Comparison of ENCODE assay signal across 7 cellular contexts in the genomic region with DNA sequence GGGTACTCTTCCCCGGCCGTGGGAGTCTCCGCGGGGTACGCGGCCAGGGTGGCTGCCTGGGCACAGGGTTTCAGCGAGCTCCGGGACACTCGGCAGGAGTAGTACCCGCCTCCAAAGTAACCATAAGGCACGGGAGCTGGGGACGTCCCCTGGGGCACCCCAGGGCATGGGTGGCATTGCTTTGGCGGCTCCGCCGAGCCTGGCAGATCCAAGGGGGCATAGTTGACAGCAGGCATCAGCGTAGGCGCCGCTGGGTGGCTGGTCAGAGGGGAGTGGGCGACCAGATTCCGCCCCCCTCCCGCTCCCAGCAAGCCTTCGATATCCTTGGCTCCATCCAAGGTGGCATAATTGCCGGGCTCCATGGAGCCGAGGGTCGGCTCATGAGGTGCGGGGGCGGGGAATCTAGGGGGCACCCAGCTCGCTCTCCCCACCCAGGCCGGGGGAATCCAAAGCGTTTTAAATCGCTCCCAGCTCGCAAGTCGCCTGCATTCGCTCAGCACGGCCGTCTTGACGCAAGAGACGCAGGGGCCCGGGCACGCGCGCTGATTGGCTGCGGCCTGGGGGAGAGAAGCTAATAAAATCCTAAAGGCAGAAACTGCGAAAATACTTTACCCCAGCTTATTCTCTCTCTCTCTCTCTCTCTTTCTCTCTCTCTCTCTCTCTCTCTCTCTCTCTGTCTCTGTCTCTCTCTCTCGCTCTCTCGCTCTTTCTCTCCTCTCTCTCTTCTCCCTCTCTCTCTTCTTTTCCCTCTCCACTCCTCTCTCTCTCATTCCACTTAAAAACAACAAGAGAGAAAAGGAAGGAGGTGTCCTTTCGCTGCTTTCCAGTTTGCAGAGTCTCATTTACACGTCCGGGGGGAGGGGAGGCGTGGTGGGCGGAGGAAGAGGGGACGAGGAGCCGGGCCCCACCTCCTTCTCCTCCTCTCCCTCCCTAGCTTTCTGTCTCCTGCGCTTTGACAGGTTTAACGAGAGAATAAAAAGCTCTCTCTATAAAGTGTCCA.
A peak's percentile ranks its signal among the peaks of the same experiment; 100 is the strongest.
DNase-seq lines count a peak whose midpoint lies in the region; ATAC-seq, FAIRE-seq and TF ChIP-seq lines count a peak whose summit lies in the region.

A gene (minus strand): TSS at position 519 of the 1,000 bp plus-strand sequence. CDS start 157 bp downstream, at position 362.

- H3K9ac ChIP-seq in mucosa of rectum (ENCODE audit: low read depth in 1 of 2, low read length in 2 of 2): peak within 1 kb of the TSS; percentile 87 to 88

- no peak for FAIRE-seq in D721Med (lab: Jason Lieb, UNC)

- H3K9me3 ChIP-seq in HAP-1: no peaks in the 10 kb centered on the region
- no peaks in the 10 kb centered on the region for H3K9me3 ChIP-seq in mucosa of rectum (ENCODE audit: control insufficient read depth in 2 of 2, low read length in 2 of 2)

- in situ Hi-C loops in HAP-1 (cut with MboI; ENCODE audit: low sequenced_read_pairs): loop anchor here (5.0 kb wide), 1 partner anchor 59 kb away; no protein-coding TSS in a partner anchor
- in situ Hi-C loops in astrocyte of the spinal cord (cut with HindIII; ENCODE audit: low sequenced_read_pairs): no loop called here

- H3K36me3 ChIP-seq in HAP-1 (replicated peaks): no peaks in the 10 kb centered on the region
- peaks cover 0 to 2% of the 10 kb centered on the region in 2 donors for H3K36me3 ChIP-seq in mucosa of rectum (ENCODE audit: control insufficient read depth in 2 of 2, insufficient read depth in 2 of 2, low read length in 2 of 2)

- H3K27ac ChIP-seq in mucosa of rectum (ENCODE audit: low read depth in 2 of 2, low read length in 2 of 2): peak within 1 kb of the TSS; percentile 91 to 97

- peaks cover 14% of the 10 kb centered on the region for H3K4me1 ChIP-seq in HAP-1
- peaks cover 22% of the 10 kb centered on the region in 2 donors for H3K4me1 ChIP-seq in mucosa of rectum (ENCODE audit: control insufficient read depth in 2 of 2, insufficient read depth in 2 of 2, low read length in 2 of 2)

- H3K27me3 ChIP-seq in HAP-1 (ENCODE audit: low read depth) (no peaks in the 10 kb centered on the region), mucosa of rectum (ENCODE audit: control insufficient read depth in 2 of 2, insufficient read depth in 2 of 2, low read length in 2 of 2) (peaks cover 22 to 40% of the 10 kb centered on the region in 2 donors)

- H3K4me3 ChIP-seq in HAP-1 (peak within 1 kb of the TSS; percentile 58), astrocyte of the spinal cord (ENCODE audit: low read depth, low read length) (peak within 1 kb of the TSS; percentile 7), mucosa of rectum (ENCODE audit: low read length in 2 of 2) (peak within 1 kb of the TSS; percentile 65 to 78)

- TF ChIP-seq CTCF in astrocyte of the spinal cord (IDR thresholded peaks at IDR 0.05; ENCODE audit: low read depth, low read length): no peak
- TF ChIP-seq CTCF in D721Med (IDR thresholded peaks at IDR 0.05; ENCODE audit: insufficient read depth, missing control alignments): no peak

- no peak for ATAC-seq in HG02970 (IDR thresholded peaks at IDR 0.05; ENCODE audit: low FRiP score, unreplicated experiment)

- DNase-seq in HAP-1 (ENCODE audit: low spot score in 2 of 2) (peak; percentile 92 to 95), NCI-H748 treated with DMSO at 0.1 percent for 48 hours (lab: John Stamatoyannopoulos, UW) (peak; percentile 20), astrocyte of the spinal cord (ENCODE audit: low read depth, low spot score) (no peak), NCI-H1694 treated with DMSO at 0.1 percent for 48 hours (lab: John Stamatoyannopoulos, UW) (no peak), D721Med (ENCODE audit: insufficient read length, low spot score) (no peak)

Comparison
In these comparisons a context has a peak if more than half of its experiments do, and no peak if none do; other contexts are left out.
1. DNase-seq: peak in HAP-1 (2 of 2) and NCI-H748 treated with DMSO at 0.1 percent for 48 hours (single experiment); none in astrocyte of the spinal cord (single experiment), NCI-H1694 treated with DMSO at 0.1 percent for 48 hours (single experiment) and D721Med (single experiment).
2. H3K4me3 ChIP-seq: peak in every context shown above with its lines; median percentile 72 in mucosa of rectum; 58 in HAP-1; 7 in astrocyte of the spinal cord.